ENCODE assay signal across 8 cellular contexts in the genomic region with DNA sequence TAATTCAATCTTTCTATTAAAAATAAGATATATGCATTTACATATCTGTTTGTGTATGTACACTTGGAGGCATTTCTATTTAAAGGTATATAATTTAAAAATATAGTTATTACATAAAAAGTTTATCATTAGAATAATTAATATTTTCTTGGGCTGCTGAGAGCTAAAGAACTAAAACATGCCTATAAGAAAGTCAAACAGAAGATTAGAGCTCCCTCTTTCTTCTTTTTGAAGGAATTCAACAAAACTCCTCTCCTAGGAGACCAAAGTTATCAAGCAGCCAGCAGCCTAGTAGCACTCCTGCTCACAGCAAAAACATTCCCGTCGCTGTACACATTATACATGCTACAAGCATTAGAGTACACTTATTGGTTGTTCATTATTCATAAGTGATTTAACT.
DNase-seq lines count a peak whose midpoint lies in the region; ATAC-seq lines count a peak whose summit lies in the region.

No MANE protein-coding gene starts in this region.

- DNase-seq in DMS53 (lab: John Stamatoyannopoulos, UW) (peak; percentile 29), DMS53 treated with DMSO at 0.1 percent for 48 hours (lab: John Stamatoyannopoulos, UW; ENCODE audit: unreplicated experiment) (no peak), NCI-H2171 treated with DMSO at 0.1 percent for 48 hours (lab: John Stamatoyannopoulos, UW) (peak; percentile 64), dedifferentiated amniotic fluid mesenchymal stem cell (ENCODE audit: extremely low spot score) (peak; percentile 71), pons (ENCODE audit: low spot score) (peak; percentile 38), EL (no peak)

- no peak for ATAC-seq in GM21717 (IDR thresholded peaks at IDR 0.05; ENCODE audit: unreplicated experiment)
- no peak for ATAC-seq in GM19452 (IDR thresholded peaks at IDR 0.05; ENCODE audit: unreplicated experiment)

Comparison
In these comparisons a context has a peak if more than half of its experiments do, and no peak if none do; other contexts are left out.
1. DNase-seq: peak in DMS53 (single experiment), NCI-H2171 treated with DMSO at 0.1 percent for 48 hours (single experiment), dedifferentiated amniotic fluid mesenchymal stem cell (single experiment) and pons (single experiment); none in DMS53 treated with DMSO at 0.1 percent for 48 hours (single experiment) and EL (single experiment).